In the genomic region with DNA sequence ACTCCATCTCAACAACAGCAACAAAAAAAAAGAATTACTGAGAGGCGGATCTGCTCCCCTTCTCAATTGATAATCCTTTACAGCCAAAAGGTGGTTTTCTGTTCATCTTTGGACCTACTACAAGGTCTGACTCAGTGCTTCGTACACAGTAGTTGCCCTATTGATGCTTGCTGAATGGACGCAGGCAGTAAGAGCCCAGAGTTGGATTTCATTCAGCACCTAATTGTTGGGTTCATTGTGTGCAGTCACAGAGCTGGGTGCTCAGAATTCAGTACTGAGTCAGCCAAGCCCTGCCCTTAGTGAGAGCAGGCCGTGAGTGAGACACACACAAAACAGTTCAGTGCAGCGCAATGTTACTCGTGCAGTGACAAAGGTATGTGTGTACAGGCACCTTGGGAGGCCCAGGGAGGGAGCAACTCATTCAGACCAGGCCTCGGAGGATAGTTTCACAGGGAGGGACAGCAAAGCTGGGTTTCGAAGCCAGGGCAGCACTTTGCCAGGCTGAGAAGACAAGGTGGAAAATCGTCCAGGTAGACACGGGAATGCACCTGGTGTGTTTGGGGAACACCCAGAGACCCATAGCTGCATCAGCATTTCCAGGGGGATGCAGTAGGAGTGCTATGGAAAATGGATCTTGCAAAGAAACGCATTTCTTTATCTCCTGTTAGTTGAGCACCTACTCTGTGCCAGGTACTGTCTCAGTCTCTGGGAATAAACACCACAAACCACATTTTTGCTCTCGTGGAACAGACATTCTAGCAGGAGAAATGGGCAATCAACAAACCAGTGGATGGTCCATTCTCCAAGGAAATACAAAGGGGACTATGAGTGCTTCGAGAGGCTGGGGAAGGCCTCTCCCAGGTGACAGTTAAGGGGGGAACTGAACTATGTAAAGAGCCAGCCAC, we compare ENCODE assay signal across 17 cellular contexts. TPM values are rescaled to one million over a fixed set of nuclear protein-coding genes. Genes with fewer than 3 reads are reported as not detected.
A peak's percentile ranks its signal among the peaks of the same experiment; 100 is the strongest.
DNase-seq lines count a peak whose midpoint lies in the region; ATAC-seq, FAIRE-seq and TF ChIP-seq lines count a peak whose summit lies in the region.
"Had no signal": no experiment of that assay in that cellular context is flagged by ENCODE, and none has a peak within 500 bp of the region (broad histone marks: within the 10 kb centered on the region; RNA-seq: fewer than 3 reads in every experiment).

No MANE protein-coding gene starts in this region.

- TF ChIP-seq CTCF in heart left ventricle (IDR thresholded peaks at IDR 0.05) (no peak), bronchial epithelial cell (IDR thresholded peaks at IDR 0.05; ENCODE audit: insufficient read depth, low read length, severe bottlenecking) (no peak), foreskin keratinocyte (conservative IDR thresholded peaks at IDR 0.05) (no peak), type B pancreatic cell (conservative IDR thresholded peaks at IDR 0.05) (no peak), gastrocnemius medialis (IDR thresholded peaks at IDR 0.05 in 4 of 5, conservative IDR thresholded peaks at IDR 0.05 in 1 of 5) (no peak), nephron progenitor cell (IDR thresholded peaks at IDR 0.05) (no peak)

- peak; percentile 23 for DNase-seq in Right ventricle myocardium inferior (ENCODE audit: missing footprints)
- DNase-seq in heart left ventricle, result no peak
- peak; percentile 90 for DNase-seq in bronchial epithelial cell (ENCODE audit: low read depth)
- DNase-seq in foreskin keratinocyte, result peak; percentile 67 to 88
- no peak for DNase-seq in type B pancreatic cell (ENCODE audit: extremely low spot score, unreplicated experiment)
- DNase-seq in gastrocnemius medialis, result no peak
- no peak for DNase-seq in stimulated activated naive CD4-positive, alpha-beta T cell treated with Interleukin-2 at 50 U/mL for 16 hours (lab: John Stamatoyannopoulos, UW)
- no peak for DNase-seq in nephron progenitor cell
- DNase-seq: 8988T; CD8-positive, alpha-beta T cell; NCI-H1105 treated with DMSO at 0.1 percent for 48 hours; NCI-H187; NCI-H69; SJCRH30 had no signal

- H3K9me3 Mint-ChIP-seq in type B pancreatic cell (no peaks in the 10 kb centered on the region), nephron progenitor cell (no peaks in the 10 kb centered on the region)
- H3K9me3 Mint-ChIP-seq: CD8-positive, alpha-beta T cell had no signal

- H3K4me1 ChIP-seq in heart left ventricle (peaks cover 0 to 16% (median 0%) of the 10 kb centered on the region in 12 donors), foreskin keratinocyte (peaks cover 12% of the 10 kb centered on the region), gastrocnemius medialis (no peaks in the 10 kb centered on the region)

- WGBS in heart left ventricle, 4 donors, result 85 to 90% (median 88%) methylated on average over 12 to 13 of the region's 13 CpGs

- H3K27me3 ChIP-seq in heart left ventricle (no peaks in the 10 kb centered on the region), bronchial epithelial cell (ENCODE audit: control insufficient read depth, insufficient read depth, low read length) (no peaks in the 10 kb centered on the region), foreskin keratinocyte (no peaks in the 10 kb centered on the region), gastrocnemius medialis (no peaks in the 10 kb centered on the region)
- H3K27me3 ChIP-seq: BLaER1, SJCRH30 had no signal

- H3K4me3 Mint-ChIP-seq in type B pancreatic cell (peak overlapping the region; percentile 52), nephron progenitor cell (no peak overlapping the region)
- H3K4me3 Mint-ChIP-seq: CD8-positive, alpha-beta T cell had no signal

- H3K27me3 Mint-ChIP-seq in type B pancreatic cell (no peaks in the 10 kb centered on the region), nephron progenitor cell (ENCODE audit: low read depth, poor library complexity) (peaks cover 4% of the 10 kb centered on the region)

- peaks cover 8% of the 10 kb centered on the region for H3K4me1 Mint-ChIP-seq in type B pancreatic cell (ENCODE audit: unreplicated experiment)
- H3K4me1 Mint-ChIP-seq in nephron progenitor cell, result peaks cover 13% of the 10 kb centered on the region

- H3K36me3 Mint-ChIP-seq in type B pancreatic cell (no peaks in the 10 kb centered on the region), nephron progenitor cell (ENCODE audit: low read depth) (no peaks in the 10 kb centered on the region)
- H3K36me3 Mint-ChIP-seq: CD8-positive, alpha-beta T cell had no signal

- no peak overlapping the region for H3K4me3 ChIP-seq in heart left ventricle
- H3K4me3 ChIP-seq in bronchial epithelial cell (ENCODE audit: low read depth, low read length), result no peak overlapping the region
- H3K4me3 ChIP-seq in gastrocnemius medialis, result no peak overlapping the region
- H3K4me3 ChIP-seq: BLaER1, SJCRH30 had no signal

- TF ChIP-seq POLR2A in heart left ventricle (IDR thresholded peaks at IDR 0.05) (no peak), gastrocnemius medialis (IDR thresholded peaks at IDR 0.05) (no peak)

- peak overlapping the region; percentile 89 for H3K27ac Mint-ChIP-seq in type B pancreatic cell
- no peak overlapping the region for H3K27ac Mint-ChIP-seq in nephron progenitor cell
- H3K27ac Mint-ChIP-seq: CD8-positive, alpha-beta T cell had no signal

- FAIRE-seq in bronchial epithelial cell (lab: Jason Lieb, UNC), result peak; percentile 98

- in situ Hi-C loops in gastrocnemius medialis (cut with MboI; ENCODE audit: low sequenced_read_pairs in 4 of 4), result loop anchor here in 3 of 4 donors (10.0 kb wide), 2 partner anchors 88 to 738 kb away; no protein-coding TSS in a partner anchor

- H3K9me3 ChIP-seq in heart left ventricle, result no peaks in the 10 kb centered on the region
- H3K9me3 ChIP-seq in gastrocnemius medialis, result no peaks in the 10 kb centered on the region
- H3K9me3 ChIP-seq: BLaER1, SJCRH30 had no signal

- intact Hi-C loops in Right ventricle myocardium inferior (cut with DNase I), result no loop called here
- intact Hi-C loops in heart left ventricle (cut with DNase I), result loop anchor here in 3 of 10 donors (2.0 to 10.0 kb wide), 3 partner anchors 58 to 728 kb away; partner anchors contain the start of gene KRT14 (in 1 of the 3)
- intact Hi-C loops in gastrocnemius medialis (cut with DNase I; ENCODE audit: low total_unique reads), result no loop called here

- ATAC-seq in Right ventricle myocardium inferior (no peak), heart left ventricle (no peak), foreskin keratinocyte (peak; percentile 72), gastrocnemius medialis (no peak)
- ATAC-seq: CD8-positive, alpha-beta T cell had no signal

- H3K27ac ChIP-seq in heart left ventricle (no peak overlapping the region), foreskin keratinocyte (peak overlapping the region; percentile 66), gastrocnemius medialis (no peak overlapping the region)
- H3K27ac ChIP-seq: BLaER1, SJCRH30 had no signal

- H3K36me3 ChIP-seq in heart left ventricle, result no peaks in the 10 kb centered on the region
- no peaks in the 10 kb centered on the region for H3K36me3 ChIP-seq in bronchial epithelial cell (ENCODE audit: control insufficient read depth, insufficient read depth, low read length)
- no peaks in the 10 kb centered on the region for H3K36me3 ChIP-seq in gastrocnemius medialis
- H3K36me3 ChIP-seq: BLaER1, SJCRH30 had no signal

RNA-seq across cellular contexts. Expression of gene KRT17, which starts 18.1 kb away (rescaled TPM):
- total RNA-seq in Right ventricle myocardium inferior, result not detected
- under 1 TPM in 1 of 9 donors, not detected in 8; 0.60 TPM for total RNA-seq in heart left ventricle
- polyA plus RNA-seq in heart left ventricle, result not detected
- 25,286 and 30,463 TPM in 2 replicates for total RNA-seq in bronchial epithelial cell
- total RNA-seq in foreskin keratinocyte, result 3,495 and 3,975 TPM in 2 replicates
- 3,974 and 4,528 TPM in 2 replicates for polyA plus RNA-seq in foreskin keratinocyte
- total RNA-seq in type B pancreatic cell (ENCODE audit: low replicate concordance), result 512 and 3,327 TPM in 2 replicates
- total RNA-seq in gastrocnemius medialis, result not detected
- total RNA-seq: CD8-positive, alpha-beta T cell had no signal

RNA-seq across cellular contexts. Expression of gene KRT16, which starts 29.9 kb away (rescaled TPM):
- total RNA-seq in Right ventricle myocardium inferior (not detected), heart left ventricle (not detected), bronchial epithelial cell (1,390 and 10,131 TPM in 2 replicates), foreskin keratinocyte (115 and 208 TPM in 2 replicates), type B pancreatic cell (ENCODE audit: low replicate concordance) (1.5 and 9.2 TPM in 2 replicates), gastrocnemius medialis (under 1 TPM in 1 of 4 donors, not detected in 3; 0.34 TPM)
- polyA plus RNA-seq in heart left ventricle (under 1 TPM in 1 of 2 donors, not detected in 1; 0.06 TPM), foreskin keratinocyte (132 and 240 TPM in 2 replicates)
- total RNA-seq: CD8-positive, alpha-beta T cell; OCI-LY7 had no signal

RNA-seq across cellular contexts. Expression of gene EIF1, which starts 46.2 kb away (rescaled TPM):
- total RNA-seq in Right ventricle myocardium inferior (1,166 TPM), heart left ventricle (1,000 to 10,000 TPM in 6 of 9 donors, 100 to 1,000 TPM in 3; 402 to 1,338 (median 1,177) TPM), bronchial epithelial cell (191 and 204 TPM in 2 replicates), foreskin keratinocyte (346 and 364 TPM in 2 replicates), type B pancreatic cell (ENCODE audit: low replicate concordance) (677 and 972 TPM in 2 replicates), gastrocnemius medialis (100 to 1,000 TPM; 222 to 842 (median 375) TPM)
- polyA plus RNA-seq in heart left ventricle (1,000 to 10,000 TPM in 1 of 2 donors, 100 to 1,000 TPM in 1; 911 to 1,001 TPM), foreskin keratinocyte (1,004 and 1,032 TPM in 2 replicates)

RNA-seq across cellular contexts. Expression of gene KRT14, which starts 55.8 kb away (rescaled TPM):
- total RNA-seq in Right ventricle myocardium inferior (not detected), heart left ventricle (under 1 TPM in 2 of 9 donors, not detected in 7; 0.23 to 0.38 TPM), bronchial epithelial cell (463 and 1,445 TPM in 2 replicates), foreskin keratinocyte (12,113 and 14,268 TPM in 2 replicates), type B pancreatic cell (ENCODE audit: low replicate concordance) (0.19 and 0.64 TPM in 2 replicates), gastrocnemius medialis (not detected)
- polyA plus RNA-seq in heart left ventricle (not detected), foreskin keratinocyte (17,138 and 18,688 TPM in 2 replicates)
- total RNA-seq: CD8-positive, alpha-beta T cell; RPMI7951; SJCRH30 had no signal

Comparison
In these comparisons a context has a peak if more than half of its experiments do, and no peak if none do; other contexts are left out.
1. DNase-seq: peak in Right ventricle myocardium inferior (single experiment), bronchial epithelial cell (single experiment) and foreskin keratinocyte (2 of 2); none in heart left ventricle (0 of 5), type B pancreatic cell (single experiment), gastrocnemius medialis (0 of 2), stimulated activated naive CD4-positive, alpha-beta T cell treated with Interleukin-2 at 50 U/mL for 16 hours (single experiment) and nephron progenitor cell (single experiment).
2. RNA of gene KRT17, which starts 18.1 kb away (total RNA-seq): 25,286 to 30,463 TPM in bronchial epithelial cell, 3,495 to 3,975 TPM in foreskin keratinocyte and 512 to 3,327 TPM in type B pancreatic cell; 0.60 TPM in heart left ventricle, not detected in Right ventricle myocardium inferior (single experiment) and not detected in gastrocnemius medialis; every median in the first group is over 100 times any median in the second.
3. RNA of gene KRT16, which starts 29.9 kb away (total RNA-seq): 1,390 to 10,131 TPM in bronchial epithelial cell and 115 to 208 TPM in foreskin keratinocyte; 1.5 to 9.2 TPM in type B pancreatic cell, not detected in Right ventricle myocardium inferior (single experiment), not detected in heart left ventricle and 0.34 TPM in gastrocnemius medialis; every median in the first group is over 10 times any median in the second.